18 cellular contexts compared by ENCODE assay signal in genomic region chr2:79005211-79005610, GRCh38.
A peak's percentile ranks its signal among the peaks of the same experiment; 100 is the strongest.
DNase-seq lines count a peak whose midpoint lies in the region; ATAC-seq and TF ChIP-seq lines count a peak whose summit lies in the region.
"Had no signal": no experiment of that assay in that cellular context is flagged by ENCODE, and none has a peak within 500 bp of the region (broad histone marks: within the 10 kb centered on the region; RNA-seq: fewer than 3 reads in every experiment).

No MANE protein-coding gene starts in this region.

- H3K27me3 Mint-ChIP-seq in nephron progenitor cell (ENCODE audit: low read depth, poor library complexity) = peaks cover 3% of the 10 kb centered on the region

- H3K4me3 ChIP-seq in BLaER1 treated with 17β-estradiol and CSF1 and Interleukin-3, amounts not matched to agents 10 nM and 100 nM = no peak overlapping the region
- no peak overlapping the region for H3K4me3 ChIP-seq in WERI-Rb-1 (ENCODE audit: low read depth, low read length)
- H3K4me3 ChIP-seq: K562, PC-9, SJSA1 had no signal

- no peak overlapping the region for H3K27ac ChIP-seq in BLaER1 treated with 17β-estradiol and CSF1 and Interleukin-3, amounts not matched to agents 10 nM and 100 nM
- H3K27ac ChIP-seq in WERI-Rb-1 = no peak overlapping the region
- H3K27ac ChIP-seq: PC-9, SJSA1 had no signal

- H3K4me1 Mint-ChIP-seq in nephron progenitor cell = peaks cover 14% of the 10 kb centered on the region

- DNase-seq in NCI-H82 (lab: John Stamatoyannopoulos, UW) = peak; percentile 63
- DNase-seq in WERI-Rb-1 = peak; percentile 24
- no peak for DNase-seq in nephron progenitor cell
- DNase-seq in head of caudate nucleus = no peak
- DNase-seq: Calu3; DMS153; DND-41; NCI-H1105 treated with DMSO at 0.1 percent for 48 hours; NCI-H2029; NCI-H69; NK-92 treated with Interleukin-12 subunit alpha and Interleukin-12 subunit beta, amount 100 ng/mL, for 24 hours; PC-9 had no signal

- peak overlapping the region; percentile 1 for H3K27ac Mint-ChIP-seq in nephron progenitor cell

- H3K9me3 ChIP-seq in BLaER1 treated with 17β-estradiol and CSF1 and Interleukin-3, amounts not matched to agents 10 nM and 100 nM (replicated peaks in 1 of 11) = peaks cover 0 to 6% (median 0%) of the 10 kb centered on the region in 11 experiments; a peak in 3 of 22 replicates
- H3K9me3 ChIP-seq in WERI-Rb-1 (ENCODE audit: severe bottlenecking) = no peaks in the 10 kb centered on the region
- H3K9me3 ChIP-seq: SJSA1 had no signal

- no peaks in the 10 kb centered on the region for H3K36me3 Mint-ChIP-seq in nephron progenitor cell (ENCODE audit: low read depth)

- H3K4me1 ChIP-seq in BLaER1 treated with 17β-estradiol and CSF1 and Interleukin-3, amounts not matched to agents 10 nM and 100 nM = peaks cover 11 to 59% (median 34%) of the 10 kb centered on the region in 10 experiments; a peak in 15 of 20 replicates
- H3K4me1 ChIP-seq: SJSA1 had no signal

- H4K20me1 ChIP-seq in BLaER1 treated with 17β-estradiol and CSF1 and Interleukin-3, amounts not matched to agents 10 nM and 100 nM = no peaks in the 10 kb centered on the region

- H3K27me3 ChIP-seq in BLaER1 treated with 17β-estradiol and CSF1 and Interleukin-3, amounts not matched to agents 10 nM and 100 nM = no peaks in the 10 kb centered on the region
- no peaks in the 10 kb centered on the region for H3K27me3 ChIP-seq in WERI-Rb-1 (ENCODE audit: insufficient read depth, low read depth, severe bottlenecking)
- H3K27me3 ChIP-seq: SJSA1 had no signal

- H3K9ac ChIP-seq in BLaER1 treated with 17β-estradiol and CSF1 and Interleukin-3, amounts not matched to agents 10 nM and 100 nM = no peak overlapping the region

- intact Hi-C loops in head of caudate nucleus (cut with DNase I) = no loop called here

- no peak for TF ChIP-seq CTCF in WERI-Rb-1 (IDR thresholded peaks at IDR 0.05; ENCODE audit: low read depth, low read length)
- no peak for TF ChIP-seq CTCF in nephron progenitor cell (IDR thresholded peaks at IDR 0.05)

- H3K4me2 ChIP-seq in BLaER1 treated with 17β-estradiol and CSF1 and Interleukin-3, amounts not matched to agents 10 nM and 100 nM = peak overlapping the region in 8 of 11 experiments; percentile 13 to 71 (median 44); a peak in 12 of 22 replicates
- H3K4me2 ChIP-seq: PC-9 had no signal

- H3K36me3 ChIP-seq in BLaER1 treated with 17β-estradiol and CSF1 and Interleukin-3, amounts not matched to agents 10 nM and 100 nM = no peaks in the 10 kb centered on the region
- no peaks in the 10 kb centered on the region for H3K36me3 ChIP-seq in WERI-Rb-1
- H3K36me3 ChIP-seq: SJSA1 had no signal

- no peaks in the 10 kb centered on the region for H3K9me3 Mint-ChIP-seq in nephron progenitor cell

- H3K4me3 Mint-ChIP-seq in nephron progenitor cell = no peak overlapping the region

- no peak for ATAC-seq in HG03342 (IDR thresholded peaks at IDR 0.05; ENCODE audit: unreplicated experiment)
- ATAC-seq in GM19023 (IDR thresholded peaks at IDR 0.05; ENCODE audit: unreplicated experiment) = no peak
- ATAC-seq: K562, Right ventricle myocardium inferior had no signal

Comparison
In these comparisons a context has a peak if more than half of its experiments do, and no peak if none do; other contexts are left out.
1. DNase-seq: peak in NCI-H82 (single experiment) and WERI-Rb-1 (single experiment); none in nephron progenitor cell (single experiment) and head of caudate nucleus (0 of 42).